In genomic region chr16:649646-650045, GRCh38 we compare ENCODE assay signal across 8 cellular contexts. TPM values are rescaled to one million over a fixed set of nuclear protein-coding genes. Genes with fewer than 3 reads are reported as not detected.
DNase-seq lines count a peak whose midpoint lies in the region; ATAC-seq, FAIRE-seq and TF ChIP-seq lines count a peak whose summit lies in the region.

No MANE protein-coding gene starts in this region.

- H3K4me1 ChIP-seq in mucosa of stomach (ENCODE audit: control insufficient read depth, insufficient read depth, low read length) = peaks cover 48% of the 10 kb centered on the region

- TF ChIP-seq CTCF in AG04450 (IDR thresholded peaks at IDR 0.05; ENCODE audit: low read depth, low read length) = no peak
- TF ChIP-seq CTCF in LNCaP clone FGC (IDR thresholded peaks at IDR 0.05; ENCODE audit: control insufficient read depth, extremely low read depth, insufficient read depth) = no peak
- TF ChIP-seq CTCF in bronchial epithelial cell (IDR thresholded peaks at IDR 0.05; ENCODE audit: insufficient read depth, low read length, severe bottlenecking) = no peak
- no peak for TF ChIP-seq CTCF in GM20000 (IDR thresholded peaks at IDR 0.05; ENCODE audit: extremely low read depth, missing control alignments)

- no peaks in the 10 kb centered on the region for H3K27me3 ChIP-seq in AG04450 (ENCODE audit: control insufficient read depth, insufficient read depth, low read length)
- no peaks in the 10 kb centered on the region for H3K27me3 ChIP-seq in bronchial epithelial cell (ENCODE audit: control insufficient read depth, insufficient read depth, low read length)
- H3K27me3 ChIP-seq in mucosa of stomach (ENCODE audit: control insufficient read depth, insufficient read depth, low read length) = no peaks in the 10 kb centered on the region

- H3K36me3 ChIP-seq in bronchial epithelial cell (ENCODE audit: control insufficient read depth, insufficient read depth, low read length) = peaks cover 5% of the 10 kb centered on the region
- H3K36me3 ChIP-seq in mucosa of stomach (ENCODE audit: control insufficient read depth, insufficient read depth, low read length) = no peaks in the 10 kb centered on the region

- peak overlapping the region; percentile 57 for H3K9ac ChIP-seq in mucosa of stomach (ENCODE audit: low read length)

- no peak for FAIRE-seq in bronchial epithelial cell (lab: Jason Lieb, UNC)

- H3K4me3 ChIP-seq in AG04450 (ENCODE audit: low read depth, low read length) (peak overlapping the region; percentile 67), LNCaP clone FGC (ENCODE audit: low read depth, low read length) (peak overlapping the region; percentile 75), bronchial epithelial cell (ENCODE audit: low read depth, low read length) (peak overlapping the region; percentile 56), mucosa of stomach (ENCODE audit: low read length) (peak overlapping the region; percentile 71)

- CTCF ChIA-PET in AG04450 (lab: Charles Lee) = interaction anchor here (0.6 kb wide), 1 partner anchor 10 kb away, joined by 4 read pairs; no protein-coding TSS in a partner anchor

- ATAC-seq in GM19035 (IDR thresholded peaks at IDR 0.05; ENCODE audit: unreplicated experiment) (peak; percentile 12), left colon (no peak), HG03097 (IDR thresholded peaks at IDR 0.05; ENCODE audit: low FRiP score, unreplicated experiment) (no peak)

- H3K9me3 ChIP-seq in AG04450 (ENCODE audit: control insufficient read depth, insufficient read depth, low read length) = no peaks in the 10 kb centered on the region; the same call in 1 of the 2 replicates
- H3K9me3 ChIP-seq in mucosa of stomach (ENCODE audit: control insufficient read depth, low read length) = no peaks in the 10 kb centered on the region

- H3K27ac ChIP-seq in AG04450 (ENCODE audit: low read depth, low read length) = no peak overlapping the region

- POLR2A ChIA-PET in AG04450 (lab: Yijun Ruan, JAX) = interaction anchor here (0.8 to 1.0 kb wide), 2 partner anchors 13 to 111 kb away, joined by 5 to 6 read pairs; partner anchors contain the start of gene METTL26

- intact Hi-C loops in left colon (cut with DNase I, micrococcal nuclease) = no loop called here

- no peak for DNase-seq in AG04450 (ENCODE audit: low read depth, low spot score)
- DNase-seq in LNCaP clone FGC (ENCODE audit: low read depth) = no peak
- DNase-seq in bronchial epithelial cell (ENCODE audit: low read depth) = no peak
- no peak for DNase-seq in left colon
- no peak for DNase-seq in GM20000 (ENCODE audit: low spot score)

RNA-seq across cellular contexts. Expression of gene WDR90, which starts 0.5 kb away (rescaled TPM):
- polyA plus RNA-seq in AG04450 (2011; rRNA removed) = 2.1 and 2.5 TPM in 2 replicates
- 2.8 and 3.5 TPM in 2 replicates for polyA minus RNA-seq in AG04450 (2011; rRNA and poly(A)+ RNA removed)
- 4.2 and 7.2 TPM in 2 replicates for total RNA-seq in bronchial epithelial cell
- 10 to 100 TPM; 28.3 to 57.6 TPM for total RNA-seq in left colon

RNA-seq across cellular contexts. Expression of gene MCRIP2, which starts 8.0 kb away (rescaled TPM):
- 6.7 and 10.8 TPM in 2 replicates for polyA plus RNA-seq in AG04450 (2011; rRNA removed)
- polyA minus RNA-seq in AG04450 (2011; rRNA and poly(A)+ RNA removed) = 1.6 and 1.9 TPM in 2 replicates
- 30.2 and 45.0 TPM in 2 replicates for total RNA-seq in bronchial epithelial cell
- 100 to 1,000 TPM in 1 of 2 donors, 10 to 100 TPM in 1; 98.5 to 161 TPM for total RNA-seq in left colon

RNA-seq across cellular contexts. Expression of gene METTL26, which starts 13.5 kb away (rescaled TPM):
- 58.3 and 69.5 TPM in 2 replicates for polyA plus RNA-seq in AG04450 (2011; rRNA removed)
- polyA minus RNA-seq in AG04450 (2011; rRNA and poly(A)+ RNA removed) = 35.2 and 39.7 TPM in 2 replicates
- 50.8 and 55.3 TPM in 2 replicates for total RNA-seq in bronchial epithelial cell
- total RNA-seq in left colon = 10 to 100 TPM; 42.0 to 52.0 TPM

RNA-seq across cellular contexts. Expression of gene RHOT2, which starts 18.3 kb away (rescaled TPM):
- 38.0 and 53.3 TPM in 2 replicates for polyA plus RNA-seq in AG04450 (2011; rRNA removed)
- polyA minus RNA-seq in AG04450 (2011; rRNA and poly(A)+ RNA removed) = 28.1 and 42.2 TPM in 2 replicates
- 44.5 and 52.4 TPM in 2 replicates for total RNA-seq in bronchial epithelial cell
- 100 to 1,000 TPM; 118 to 158 TPM for total RNA-seq in left colon

RNA-seq across cellular contexts. Expression of gene WFIKKN1, which starts 18.9 kb away (rescaled TPM):
- not detected in 2 replicates for polyA plus RNA-seq in AG04450 (2011; rRNA removed)
- polyA minus RNA-seq in AG04450 (2011; rRNA and poly(A)+ RNA removed) = not detected in 2 replicates
- total RNA-seq in bronchial epithelial cell = 0.13 TPM in 1 of 2 replicates, not detected in the other
- 1 to 10 TPM in 1 of 2 donors, under 1 TPM in 1; 0.64 to 3.6 TPM for total RNA-seq in left colon
